In genomic region chr11:10930961-10931760, GRCh38 we compare ENCODE assay signal across 8 cellular contexts.
A peak's percentile ranks its signal among the peaks of the same experiment; 100 is the strongest.
DNase-seq lines count a peak whose midpoint lies in the region; ATAC-seq and TF ChIP-seq lines count a peak whose summit lies in the region.

No MANE protein-coding gene starts in this region.

- no peaks in the 10 kb centered on the region for H3K36me3 Mint-ChIP-seq in activated naive CD8-positive, alpha-beta T cell treated with anti-CD3 and anti-CD28 coated beads for 36 hours

- H3K36me3 ChIP-seq in HUES6 (ENCODE audit: control insufficient read depth, insufficient read depth, low read length) (no peaks in the 10 kb centered on the region), SJCRH30 (no peaks in the 10 kb centered on the region), neuron (ENCODE audit: insufficient read depth, low read length) (no peaks in the 10 kb centered on the region), tibial nerve (no peaks in the 10 kb centered on the region)

- no peaks in the 10 kb centered on the region for H3K9me3 Mint-ChIP-seq in activated naive CD8-positive, alpha-beta T cell treated with anti-CD3 and anti-CD28 coated beads for 36 hours

- H3K4me3 ChIP-seq in HUES6 (ENCODE audit: low read depth, low read length) (peak overlapping the region; percentile 84), SJCRH30 (peak overlapping the region; percentile 70), neuron (ENCODE audit: low read length) (peak overlapping the region; percentile 78), tibial nerve (peak overlapping the region; percentile 65 to 87 (median 80))

- peak in 1 of 2 donors; percentile 67 for TF ChIP-seq EP300 in tibial nerve (IDR thresholded peaks at IDR 0.05)

- 0 to 1% methylated on average over 37 to 50 of the region's 71 CpGs for WGBS in tibial nerve, 2 donors

- H3K4me1 Mint-ChIP-seq in activated naive CD8-positive, alpha-beta T cell treated with anti-CD3 and anti-CD28 coated beads for 36 hours: peaks cover 21% of the 10 kb centered on the region

- H3K27ac Mint-ChIP-seq in activated naive CD8-positive, alpha-beta T cell treated with anti-CD3 and anti-CD28 coated beads for 36 hours: no peak overlapping the region

- TF ChIP-seq CTCF in tibial nerve (IDR thresholded peaks at IDR 0.05): no peak

- peak overlapping the region; percentile 66 for H3K9ac ChIP-seq in HUES6 (ENCODE audit: low read length)

- DNase-seq in D341Med (ENCODE audit: low spot score): peak; percentile 81
- DNase-seq in SJCRH30: peak; percentile 85 to 90
- DNase-seq in activated naive CD8-positive, alpha-beta T cell treated with anti-CD3 and anti-CD28 coated beads for 36 hours: peak; percentile 65
- peak; percentile 37 for DNase-seq in globus pallidus (ENCODE audit: low spot score)
- peak; percentile 29 to 48 for DNase-seq in tibial nerve (ENCODE audit: low spot score in 2 of 2)

- peaks cover 18% of the 10 kb centered on the region for H3K4me1 ChIP-seq in HUES6 (ENCODE audit: control insufficient read depth, insufficient read depth, low read length)
- H3K4me1 ChIP-seq in SJCRH30: peaks cover 18% of the 10 kb centered on the region
- peaks cover 27% of the 10 kb centered on the region for H3K4me1 ChIP-seq in neuron (ENCODE audit: insufficient read depth, low read length)
- H3K4me1 ChIP-seq in tibial nerve: peaks cover 0 to 31% (median 0%) of the 10 kb centered on the region in 4 donors

- H3K27me3 Mint-ChIP-seq in activated naive CD8-positive, alpha-beta T cell treated with anti-CD3 and anti-CD28 coated beads for 36 hours: peaks cover 55% of the 10 kb centered on the region

- ATAC-seq in GM18520 (IDR thresholded peaks at IDR 0.05; ENCODE audit: unreplicated experiment): no peak

- H3K27me3 ChIP-seq in HUES6 (ENCODE audit: control insufficient read depth, insufficient read depth, low read length) (peaks cover 17% of the 10 kb centered on the region), SJCRH30 (no peaks in the 10 kb centered on the region), neuron (ENCODE audit: insufficient read depth, low read length) (no peaks in the 10 kb centered on the region), tibial nerve (no peaks in the 10 kb centered on the region)

- H2AFZ ChIP-seq in neuron (ENCODE audit: low read depth, low read length): peak overlapping the region; percentile 95

- H3K9me3 ChIP-seq in HUES6 (ENCODE audit: control insufficient read depth, insufficient read depth, low read depth, low read length): no peaks in the 10 kb centered on the region
- H3K9me3 ChIP-seq in SJCRH30 (replicated peaks): no peaks in the 10 kb centered on the region
- no peaks in the 10 kb centered on the region for H3K9me3 ChIP-seq in neuron (ENCODE audit: low read length)
- no peaks in the 10 kb centered on the region for H3K9me3 ChIP-seq in tibial nerve

- peak overlapping the region; percentile 74 for H3K4me3 Mint-ChIP-seq in activated naive CD8-positive, alpha-beta T cell treated with anti-CD3 and anti-CD28 coated beads for 36 hours

- peak overlapping the region; percentile 54; the same call in 1 of the 2 replicates for H3K27ac ChIP-seq in HUES6 (ENCODE audit: low read depth, low read length)
- H3K27ac ChIP-seq in SJCRH30: peak overlapping the region; percentile 77
- H3K27ac ChIP-seq in tibial nerve: peak overlapping the region; percentile 87 to 96 (median 93)

- no peak for TF ChIP-seq POLR2A in tibial nerve (IDR thresholded peaks at IDR 0.05)

Comparison
In these comparisons a context has a peak if more than half of its experiments do, and no peak if none do; other contexts are left out.
1. DNase-seq: peak in every context shown above with its lines; median percentile 88 in SJCRH30; 81 in D341Med; 65 in activated naive CD8-positive, alpha-beta T cell treated with anti-CD3 and anti-CD28 coated beads for 36 hours; 38 in tibial nerve; 37 in globus pallidus.